Comparison of ENCODE assay signal across 7 cellular contexts in genomic region chr1:99665212-99665611, GRCh38. TPM values are rescaled to one million over a fixed set of nuclear protein-coding genes. Genes with fewer than 3 reads are reported as not detected.
"Had no signal": no experiment of that assay in that cellular context is flagged by ENCODE, and none has a peak within 500 bp of the region (broad histone marks: within the 10 kb centered on the region; RNA-seq: fewer than 3 reads in every experiment).

No MANE protein-coding gene starts in this region.

- H3K9me3 Mint-ChIP-seq: H9 had no signal

- H3K9ac ChIP-seq: GM23248 had no signal

- H3K4me3 ChIP-seq: GM23248 had no signal

- H2AFZ ChIP-seq: GM23248 had no signal

- H3K27ac Mint-ChIP-seq: H9 had no signal

- H3K27ac ChIP-seq: GM23248 had no signal

- H3K4me3 Mint-ChIP-seq: H9 had no signal

- DNase-seq: GM23248, GOT3, H9, HCEC 1CT, KBM-7 had no signal

- FAIRE-seq: H54, HTR-8/SVneo had no signal

RNA-seq across cellular contexts. Expression of gene PALMD, which starts 19.3 kb away (rescaled TPM):
- total RNA-seq: H9 had no signal
